In genomic region chr7:41628926-41629325, GRCh38 we compare ENCODE assay signal across 11 cellular contexts.
A peak's percentile ranks its signal among the peaks of the same experiment; 100 is the strongest.
DNase-seq lines count a peak whose midpoint lies in the region; ATAC-seq and TF ChIP-seq lines count a peak whose summit lies in the region.
"Had no signal": no experiment of that assay in that cellular context is flagged by ENCODE, and none has a peak within 500 bp of the region (broad histone marks: within the 10 kb centered on the region; RNA-seq: fewer than 3 reads in every experiment).

No MANE protein-coding gene starts in this region.

- no peak overlapping the region for H4K91ac ChIP-seq in H9 (ENCODE audit: insufficient read length, low read depth, low read length)

- H3K23ac ChIP-seq in H9 (ENCODE audit: insufficient read length, low read depth, low read length): no peak overlapping the region

- no peak overlapping the region for H3T11ph ChIP-seq in H9 (ENCODE audit: low read length)

- intact Hi-C loops in psoas muscle (cut with DNase I): no loop called here

- no peak overlapping the region for H3K27ac ChIP-seq in H9 (ENCODE audit: insufficient read length, low read depth, low read length)
- H3K27ac ChIP-seq in psoas muscle: no peak overlapping the region
- H3K27ac ChIP-seq: HL-60 had no signal

- no peak overlapping the region for H3K56ac ChIP-seq in H9 (ENCODE audit: insufficient read length, low read depth, low read length)

- no peak overlapping the region for H2BK15ac ChIP-seq in H9 (ENCODE audit: low read depth, low read length)

- peak overlapping the region in 2 of 3 experiments; percentile 12 to 77; a peak in 2 of 7 replicates for H3K27ac Mint-ChIP-seq in H9

- no peak for TF ChIP-seq CTCF in H9 (conservative IDR thresholded peaks at IDR 0.05)
- TF ChIP-seq CTCF in psoas muscle (IDR thresholded peaks at IDR 0.05): no peak

- H4K20me1 ChIP-seq in H9 (ENCODE audit: control insufficient read depth, insufficient read depth, insufficient read length): no peaks in the 10 kb centered on the region

- H3K4me2 ChIP-seq in H9 (ENCODE audit: insufficient read depth, insufficient read length, low read length): no peak overlapping the region

- no peaks in the 10 kb centered on the region for H3K79me2 ChIP-seq in H9 (ENCODE audit: insufficient read depth, low read length)

- no peak overlapping the region for H3K4me3 ChIP-seq in psoas muscle
- H3K4me3 ChIP-seq in MG63: no peak overlapping the region

- H3K36me3 Mint-ChIP-seq in H9 (ENCODE audit: insufficient read depth in 1 of 3, low read depth in 3 of 3): peaks cover 0 to 7% (median 4%) of the 10 kb centered on the region in 3 experiments; a peak in 3 of 7 replicates

- DNase-seq in H9 (no peak), NCI-H226 (peak; percentile 90), globus pallidus (ENCODE audit: low spot score) (peak; percentile 2), psoas muscle (no peak), T1000 (lab: John Stamatoyannopoulos, UW) (no peak), MG63 (no peak)
- no peak for DNase-seq in effector CD8-positive, alpha-beta T cell (lab: John Stamatoyannopoulos, UW)
- DNase-seq: activated effector memory CD4-positive, alpha-beta T cell treated with Interleukin-2 at 50 U/mL for 16 hours; NCI-H1092 treated with DMSO at 0.1 percent for 48 hours; NCI-H774 had no signal

- H3K14ac ChIP-seq in H9 (ENCODE audit: insufficient read depth, low read length): no peak overlapping the region

- H2BK120ac ChIP-seq in H9 (ENCODE audit: low read depth, low read length, poor library complexity, severe bottlenecking): no peak overlapping the region

- H3K9me3 Mint-ChIP-seq in H9: peaks cover 0 to 3% of the 10 kb centered on the region in 2 experiments; a peak in 4 of 5 replicates

- no CpG with 5 or more reads among the region's 3 CpGs for WGBS in H9 (ENCODE audit: extremely low coverage, insufficient read length, low lambda C conversion rate)
- 20 to 41% (median 27%) methylated on average over 3 of the region's 3 CpGs for WGBS in psoas muscle, 3 donors

- no peak overlapping the region for H2BK20ac ChIP-seq in H9 (ENCODE audit: low read depth, low read length, poor library complexity, severe bottlenecking)

- no peaks in the 10 kb centered on the region for H3K79me1 ChIP-seq in H9 (ENCODE audit: insufficient read depth, low read depth, low read length, poor library complexity, severe bottlenecking)

- no peak overlapping the region for H3K4me3 Mint-ChIP-seq in H9

- H3K4me1 ChIP-seq in H9 (ENCODE audit: insufficient read depth, low read length): peaks cover 10% of the 10 kb centered on the region; the same call in 1 of the 2 replicates
- H3K4me1 ChIP-seq in psoas muscle: no peaks in the 10 kb centered on the region

- no peaks in the 10 kb centered on the region for H3K36me3 ChIP-seq in psoas muscle (ENCODE audit: insufficient read depth in 1 of 2, low read depth in 1 of 2)
- H3K36me3 ChIP-seq in MG63: no peaks in the 10 kb centered on the region

- H3K9me3 ChIP-seq in H9 (ENCODE audit: control insufficient read depth, low read depth, low read length): no peaks in the 10 kb centered on the region
- H3K9me3 ChIP-seq in psoas muscle: no peaks in the 10 kb centered on the region
- H3K9me3 ChIP-seq in MG63: no peaks in the 10 kb centered on the region

- no peaks in the 10 kb centered on the region for H3K23me2 ChIP-seq in H9 (ENCODE audit: insufficient read length, low read depth, low read length, poor library complexity, severe bottlenecking)

- H3K4ac ChIP-seq in H9 (ENCODE audit: low read depth, low read length): no peak overlapping the region

- H3K27me3 ChIP-seq in H9 (ENCODE audit: insufficient read depth, low read length) (no peaks in the 10 kb centered on the region), psoas muscle (ENCODE audit: insufficient read depth in 3 of 3, low read length in 2 of 3) (no peaks in the 10 kb centered on the region), MG63 (no peaks in the 10 kb centered on the region)

- no peak overlapping the region for H2BK12ac ChIP-seq in H9 (ENCODE audit: insufficient read length, low read depth, low read length)

- no peak overlapping the region for H4K5ac ChIP-seq in H9 (ENCODE audit: insufficient read length, low read depth, low read length)

- H3K4me1 Mint-ChIP-seq in H9: peaks cover 64 to 66% of the 10 kb centered on the region in 2 experiments

- H2AK5ac ChIP-seq in H9 (ENCODE audit: insufficient read length, low read length): no peak overlapping the region

- H2BK5ac ChIP-seq in H9 (ENCODE audit: insufficient read length, low read length): no peak overlapping the region

- no peak overlapping the region for H3K18ac ChIP-seq in H9 (ENCODE audit: insufficient read length, low read depth, low read length)

- H3K9ac ChIP-seq in H9 (ENCODE audit: extremely low read depth, insufficient read length, low read length): no peak overlapping the region

- ATAC-seq in psoas muscle: peak; percentile 46 to 94 (median 76)

- H3K27me3 Mint-ChIP-seq in H9 (ENCODE audit: low read depth): no peaks in the 10 kb centered on the region

- H4K8ac ChIP-seq in H9 (replicated peaks; ENCODE audit: insufficient read length, low read depth, low read length): no peak overlapping the region

- no peak overlapping the region for H2AFZ ChIP-seq in H9 (ENCODE audit: low read length)

Comparison
In these comparisons a context has a peak if more than half of its experiments do, and no peak if none do; other contexts are left out.
1. DNase-seq: peak in NCI-H226 (single experiment) and globus pallidus (single experiment); none in H9 (single experiment), psoas muscle (0 of 2), effector CD8-positive, alpha-beta T cell (single experiment), T1000 (single experiment) and MG63 (single experiment).